8 cellular contexts compared by ENCODE assay signal in genomic region chrX:149525389-149525788, GRCh38. TPM values are rescaled to one million over a fixed set of nuclear protein-coding genes. Genes with fewer than 3 reads are reported as not detected.
DNase-seq lines count a peak whose midpoint lies in the region; ATAC-seq and TF ChIP-seq lines count a peak whose summit lies in the region.
"Not testable (repeated sequence)": the region's sequence is repeated elsewhere in the genome, so short reads cannot be mapped to it uniquely, and the experiment has no call there.

No MANE protein-coding gene starts in this region.

- not testable (repeated sequence) for H3K4me3 ChIP-seq in GM06990 (replicated peaks; ENCODE audit: low read depth, low read length); GM23248; choroid plexus epithelial cell (ENCODE audit: low read depth, low read length)

- H3K9me3 ChIP-seq in GM23248 (ENCODE audit: low read depth), result not testable (repeated sequence)

- not testable (repeated sequence) for H3K4me1 ChIP-seq in GM23248 (ENCODE audit: insufficient read depth)

- peak overlapping the region; percentile 47; the same call in 1 of the 2 replicates for H3K9ac ChIP-seq in GM23248

- H3K9me2 ChIP-seq in GM23248 (ENCODE audit: insufficient read depth), result not testable (repeated sequence)

- not testable (repeated sequence) for H3K36me3 ChIP-seq in GM06990 (ENCODE audit: control insufficient read depth, insufficient read depth, low read length); GM23248 (ENCODE audit: low read depth)

- ATAC-seq in stimulated activated naive CD8-positive, alpha-beta T cell treated with anti-CD3 and anti-CD28 coated beads, Interleukin-15, Interleukin-2, amounts not matched to agents 100 U/mL and 50 U/mL, for 24 hours, result peak; percentile 90

- H4K20me1 ChIP-seq in GM23248 (ENCODE audit: insufficient read depth), result not testable (repeated sequence)

- not testable (repeated sequence) for H3K4me2 ChIP-seq in GM23248 (ENCODE audit: unreplicated experiment)

- H3K27ac ChIP-seq in GM23248, result 0 out of 2 replicates have a peak overlapping the region, but pooled peaks have one; percentile 27

- H3K79me2 ChIP-seq in GM23248 (ENCODE audit: insufficient read depth), result not testable (repeated sequence)

- not testable (repeated sequence) for H3F3A ChIP-seq in GM23248 (ENCODE audit: insufficient read depth)

- not testable (repeated sequence) for H2AFZ ChIP-seq in GM23248

- WGBS in GM23248 (ENCODE audit: low coverage in 1 of 2, low lambda C conversion rate in 2 of 2, missing lambda C conversion rate in 2 of 2), 2 experiments, result 0% methylated on average over 2 to 3 of the region's 10 CpGs

- DNase-seq in GM06990 (ENCODE audit: extremely low read depth, insufficient read length) (peak; percentile 32), GM23248 (peak; percentile 69), HK-2 (ENCODE audit: unreplicated experiment) (peak; percentile 29), NOMO-1 treated with DMSO at 0.1 percent for 48 hours (lab: John Stamatoyannopoulos, UW; ENCODE audit: unreplicated experiment) (peak; percentile 70), choroid plexus epithelial cell (ENCODE audit: low read depth) (peak; percentile 75), lung microvascular endothelial cell (ENCODE audit: low read depth in 2 of 2) (peak; percentile 57 to 70)
- DNase-seq in activated CD4-positive, alpha-beta T cell treated with anti-CD3 and anti-CD28 coated beads for 48 hours, result peak; percentile 67
- DNase-seq in stimulated activated naive CD8-positive, alpha-beta T cell treated with anti-CD3 and anti-CD28 coated beads, Interleukin-15, Interleukin-2, amounts not matched to agents 100 U/mL and 50 U/mL, for 24 hours, result peak; percentile 53

- in situ Hi-C loops in GM23248 (cut with MboI), result not testable (repeated sequence)

- TF ChIP-seq CTCF in GM06990 (IDR thresholded peaks at IDR 0.05; ENCODE audit: insufficient read depth, low read length, poor library complexity, severe bottlenecking); choroid plexus epithelial cell (conservative IDR thresholded peaks at IDR 0.05; ENCODE audit: low read depth, low read length): not testable (repeated sequence)

- H3K27me3 ChIP-seq in GM06990 (replicated peaks; ENCODE audit: control insufficient read depth, insufficient read depth, low read length); GM23248 (replicated peaks; ENCODE audit: insufficient read depth): not testable (repeated sequence)

RNA-seq across cellular contexts. Expression of gene EOLA1, which starts 15.4 kb away (rescaled TPM):
- 10.4 and 10.6 TPM in 2 replicates for total RNA-seq in GM23248 (2014; rRNA removed; shearing (Covaris generic))
- polyA plus RNA-seq in GM23248 (2016; fragmentation: Nextera tagmentation; extraction: Ambion mirVana), result 12.0 and 12.3 TPM in 2 replicates
- total RNA-seq in lung microvascular endothelial cell, result 10.0 and 13.3 TPM in 2 replicates

RNA-seq across cellular contexts. Expression of gene IDS, which starts 20.3 kb away (rescaled TPM):
- total RNA-seq in GM23248 (2014; rRNA removed; shearing (Covaris generic)), result 38.2 and 47.7 TPM in 2 replicates
- polyA plus RNA-seq in GM23248 (2016; fragmentation: Nextera tagmentation; extraction: Ambion mirVana), result 78.4 and 79.5 TPM in 2 replicates
- 13.7 and 24.2 TPM in 2 replicates for total RNA-seq in lung microvascular endothelial cell

RNA-seq across cellular contexts. Expression of gene HSFX3, which starts 24.3 kb away (rescaled TPM):
- total RNA-seq in GM23248 (2014; rRNA removed; shearing (Covaris generic)), result not detected in 2 replicates
- polyA plus RNA-seq in GM23248 (2016; fragmentation: Nextera tagmentation; extraction: Ambion mirVana), result not detected in 2 replicates
- not detected in 2 replicates for total RNA-seq in lung microvascular endothelial cell
